ENCODE assay signal across 8 cellular contexts in the genomic region with DNA sequence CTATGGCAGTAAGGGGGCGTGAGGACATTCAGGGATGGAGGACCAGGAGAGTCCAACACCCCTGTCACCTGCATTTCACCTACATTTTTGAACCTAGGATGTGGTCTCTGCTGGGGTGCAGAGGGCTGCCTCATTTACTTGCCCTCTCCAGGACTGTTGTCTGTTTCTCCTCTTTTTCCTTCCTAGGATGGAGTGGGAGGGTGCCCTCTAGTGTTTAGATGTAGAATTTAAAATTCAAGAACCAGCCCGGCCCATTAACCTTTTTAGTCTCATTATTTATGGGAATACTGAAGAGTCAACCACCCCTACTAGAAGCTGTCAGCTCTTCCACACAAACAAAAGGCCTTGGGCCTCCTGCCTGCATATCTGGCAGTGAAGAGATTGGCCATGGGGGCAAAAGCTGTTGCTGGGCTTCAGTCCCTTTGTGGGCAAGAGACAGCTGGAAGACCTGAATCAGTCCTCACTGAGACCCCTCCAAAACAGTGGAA. TPM values are rescaled to one million over a fixed set of nuclear protein-coding genes. Genes with fewer than 3 reads are reported as not detected.
DNase-seq lines count a peak whose midpoint lies in the region; ATAC-seq, FAIRE-seq and TF ChIP-seq lines count a peak whose summit lies in the region.

No MANE protein-coding gene starts in this region.

- peak; percentile 9 for DNase-seq in stimulated activated CD4-positive, alpha-beta T cell treated with anti-CD3 and anti-CD28 coated beads, Interleukin-15, amount 100 ng/mL, for 24 hours
- DNase-seq in stimulated activated CD4-positive, alpha-beta T cell treated with anti-CD3 and anti-CD28 coated beads, Interleukin-2, amount 100 ng/mL, for 48 hours: no peak
- peak; percentile 8 for DNase-seq in NCI-H1048 (lab: John Stamatoyannopoulos, UW)
- peak; percentile 83 for DNase-seq in adipocyte (ENCODE audit: low read depth)
- DNase-seq in keratinocyte (ENCODE audit: low read depth, low spot score): no peak
- peak; percentile 61 for DNase-seq in urothelium cell line (ENCODE audit: low spot score)
- no peak for DNase-seq in aorta
- DNase-seq in amniotic stem cell (lab: John Stamatoyannopoulos, UW): no peak

- peaks cover 11% of the 10 kb centered on the region for H3K27me3 ChIP-seq in adipocyte (replicated peaks; ENCODE audit: control insufficient read depth, insufficient read depth, low read length)
- H3K27me3 ChIP-seq in keratinocyte (ENCODE audit: control insufficient read depth, extremely low read depth, insufficient read depth, low read length): no peaks in the 10 kb centered on the region
- no peaks in the 10 kb centered on the region for H3K27me3 ChIP-seq in aorta (ENCODE audit: control insufficient read depth in 1 of 2, insufficient read depth in 2 of 2, low read length in 1 of 2)

- no peaks in the 10 kb centered on the region for H3K9me1 ChIP-seq in keratinocyte (ENCODE audit: control insufficient read depth, extremely low read depth, insufficient read depth, low read length)

- peaks cover 21% of the 10 kb centered on the region for H3K79me2 ChIP-seq in keratinocyte (ENCODE audit: control insufficient read depth, insufficient read depth, low read length)

- H3K9ac ChIP-seq in adipocyte (ENCODE audit: low read length) (peak overlapping the region; percentile 8), keratinocyte (ENCODE audit: control insufficient read depth, extremely low read depth, insufficient read depth, low read length) (no peak overlapping the region)

- H3K4me3 ChIP-seq in adipocyte (ENCODE audit: low read length): no peak overlapping the region
- no peak overlapping the region for H3K4me3 ChIP-seq in keratinocyte (ENCODE audit: control insufficient read depth in 2 of 3, extremely low read depth in 1 of 3, insufficient read depth in 2 of 3, low read depth in 1 of 3, low read length in 3 of 3)
- no peak overlapping the region for H3K4me3 ChIP-seq in aorta (ENCODE audit: low read length in 2 of 2)

- no peak for ATAC-seq in aorta (ENCODE audit: low FRiP score)

- H3K36me3 ChIP-seq in adipocyte (ENCODE audit: control insufficient read depth, insufficient read depth, low read length, severe bottlenecking) (no peaks in the 10 kb centered on the region), keratinocyte (ENCODE audit: control insufficient read depth in 2 of 2, extremely low read depth in 1 of 2, insufficient read depth in 2 of 2, low read length in 2 of 2) (no peaks in the 10 kb centered on the region), aorta (ENCODE audit: control insufficient read depth in 1 of 2, insufficient read depth in 2 of 2, low read length in 1 of 2) (no peaks in the 10 kb centered on the region)

- 46 to 52% methylated on average over 2 of the region's 2 CpGs for WGBS in aorta, 2 donors

- H2AFZ ChIP-seq in keratinocyte (ENCODE audit: control insufficient read depth, low read length): no peak overlapping the region

- TF ChIP-seq CTCF in keratinocyte (optimal IDR thresholded peaks at IDR 0.05 in 1 of 3, IDR thresholded peaks at IDR 0.05 in 1 of 3, conservative IDR thresholded peaks at IDR 0.05 in 1 of 3; ENCODE audit: extremely low read depth in 1 of 3, insufficient read depth in 2 of 3, low read length in 3 of 3): peak; percentile 52 to 71 (median 66)

- no peak overlapping the region for H3K27ac ChIP-seq in keratinocyte (ENCODE audit: control insufficient read depth, insufficient read depth, low read length)
- H3K27ac ChIP-seq in aorta (ENCODE audit: low read depth in 1 of 2, low read length in 2 of 2): no peak overlapping the region

- H3K4me2 ChIP-seq in keratinocyte (ENCODE audit: control insufficient read depth, extremely low read depth, insufficient read depth, low read depth, low read length): no peak overlapping the region

- H3K4me1 ChIP-seq in adipocyte (ENCODE audit: control insufficient read depth, insufficient read depth, low read length): peaks cover 58% of the 10 kb centered on the region
- H3K4me1 ChIP-seq in keratinocyte (ENCODE audit: control insufficient read depth, extremely low read depth, insufficient read depth, low read length): peaks cover 25% of the 10 kb centered on the region
- no peaks in the 10 kb centered on the region for H3K4me1 ChIP-seq in aorta (ENCODE audit: control insufficient read depth in 1 of 2, insufficient read depth in 2 of 2, low read length in 2 of 2)

- H4K20me1 ChIP-seq in keratinocyte (ENCODE audit: control insufficient read depth, extremely low read depth, insufficient read depth, low read length): no peaks in the 10 kb centered on the region

- H3K9me3 ChIP-seq in adipocyte (ENCODE audit: control insufficient read depth, low read length) (no peaks in the 10 kb centered on the region), keratinocyte (ENCODE audit: control insufficient read depth, low read depth, low read length) (no peaks in the 10 kb centered on the region), aorta (ENCODE audit: control insufficient read depth, low read length) (no peaks in the 10 kb centered on the region)

- intact Hi-C loops in aorta (cut with DNase I): no loop called here

- dilution Hi-C loops in keratinocyte (cut with MboI; ENCODE audit: extremely low pct_ligation_motif_present, low sequenced_read_pairs): no loop called here

- FAIRE-seq in keratinocyte (lab: Jason Lieb, UNC) (peak; percentile 5), urothelium cell line (lab: Jason Lieb, UNC) (no peak)

RNA-seq across cellular contexts. Expression of a gene that starts 2.5 kb away (rescaled TPM):
- 29.0 to 39.6 TPM (median 33.9 TPM) in 3 replicates for polyA plus RNA-seq in keratinocyte
- 25.9 TPM for polyA plus RNA-seq in keratinocyte (2011; ENCODE audit: low read depth)
- 25.5 and 26.6 TPM in 2 replicates for polyA plus RNA-seq in keratinocyte (2011; cell fraction: cytosol; rRNA removed)
- 57.2 and 70.3 TPM in 2 replicates for polyA plus RNA-seq in keratinocyte (2011; cell fraction: nucleus; rRNA removed)
- polyA plus RNA-seq in keratinocyte (2012; ENCODE audit: low replicate concordance): 31.2 and 36.8 TPM in 2 replicates
- 32.4 to 42.2 TPM (median 41.6 TPM) in 3 replicates for polyA minus RNA-seq in keratinocyte
- 29.2 TPM for polyA minus RNA-seq in keratinocyte (2011; cell fraction: cytosol; rRNA and poly(A)+ RNA removed)
- polyA minus RNA-seq in keratinocyte (2011; cell fraction: nucleus; rRNA and poly(A)+ RNA removed): 18.5 and 20.1 TPM in 2 replicates
- total RNA-seq in aorta: 10 to 100 TPM; 34.7 to 58.1 TPM
- polyA plus RNA-seq in aorta: 10 to 100 TPM; 35.7 to 72.4 TPM

RNA-seq across cellular contexts. Expression of a gene that starts 7.7 kb away (rescaled TPM):
- polyA plus RNA-seq in keratinocyte: 0.14 to 0.35 TPM (median 0.18 TPM) in 3 replicates
- polyA plus RNA-seq in keratinocyte (2011; ENCODE audit: low read depth): not detected
- polyA plus RNA-seq in keratinocyte (2011; cell fraction: cytosol; rRNA removed): 0.19 and 0.27 TPM in 2 replicates
- 0.11 and 0.15 TPM in 2 replicates for polyA plus RNA-seq in keratinocyte (2011; cell fraction: nucleus; rRNA removed)
- 0.21 TPM in 1 of 2 replicates, not detected in the other for polyA plus RNA-seq in keratinocyte (2012; ENCODE audit: low replicate concordance)
- 0.13 to 0.33 TPM (median 0.19 TPM) in 3 replicates for polyA minus RNA-seq in keratinocyte
- polyA minus RNA-seq in keratinocyte (2011; cell fraction: cytosol; rRNA and poly(A)+ RNA removed): not detected
- not detected in 2 replicates for polyA minus RNA-seq in keratinocyte (2011; cell fraction: nucleus; rRNA and poly(A)+ RNA removed)
- total RNA-seq in aorta: 1 to 10 TPM; 1.0 to 2.5 TPM
- polyA plus RNA-seq in aorta: 10 to 100 TPM in 1 of 2 donors, not detected in 1; 13.5 TPM

RNA-seq across cellular contexts. Expression of a gene that starts 26.7 kb away (rescaled TPM):
- not detected in 3 replicates for polyA plus RNA-seq in keratinocyte
- polyA plus RNA-seq in keratinocyte (2011; ENCODE audit: low read depth): not detected
- not detected in 2 replicates for polyA plus RNA-seq in keratinocyte (2011; cell fraction: cytosol; rRNA removed)
- not detected in 2 replicates for polyA plus RNA-seq in keratinocyte (2011; cell fraction: nucleus; rRNA removed)
- polyA plus RNA-seq in keratinocyte (2012; ENCODE audit: low replicate concordance): 0.04 and 0.07 TPM in 2 replicates
- not detected in 3 replicates for polyA minus RNA-seq in keratinocyte
- polyA minus RNA-seq in keratinocyte (2011; cell fraction: cytosol; rRNA and poly(A)+ RNA removed): not detected
- not detected in 2 replicates for polyA minus RNA-seq in keratinocyte (2011; cell fraction: nucleus; rRNA and poly(A)+ RNA removed)
- not detected for total RNA-seq in aorta
- not detected for polyA plus RNA-seq in aorta

RNA-seq across cellular contexts. Expression of a gene that starts 30.7 kb away (rescaled TPM):
- polyA plus RNA-seq in keratinocyte: 0.06 to 0.26 TPM (median 0.20 TPM) in 3 replicates
- polyA plus RNA-seq in keratinocyte (2011; ENCODE audit: low read depth): 0.20 TPM
- 0.06 and 0.13 TPM in 2 replicates for polyA plus RNA-seq in keratinocyte (2011; cell fraction: cytosol; rRNA removed)
- 0.70 and 1.1 TPM in 2 replicates for polyA plus RNA-seq in keratinocyte (2011; cell fraction: nucleus; rRNA removed)
- polyA plus RNA-seq in keratinocyte (2012; ENCODE audit: low replicate concordance): 0.16 and 0.62 TPM in 2 replicates
- polyA minus RNA-seq in keratinocyte: 0.36 to 0.79 TPM in 2 of 3 replicates, not detected in the other
- not detected for polyA minus RNA-seq in keratinocyte (2011; cell fraction: cytosol; rRNA and poly(A)+ RNA removed)
- polyA minus RNA-seq in keratinocyte (2011; cell fraction: nucleus; rRNA and poly(A)+ RNA removed): 0.42 TPM in 1 of 2 replicates, not detected in the other
- 1 to 10 TPM; 1.9 to 3.1 TPM for total RNA-seq in aorta
- 1 to 10 TPM; 4.0 to 9.3 TPM for polyA plus RNA-seq in aorta

RNA-seq across cellular contexts. Expression of a gene that starts 33.8 kb away (rescaled TPM):
- not detected in 3 replicates for polyA plus RNA-seq in keratinocyte
- polyA plus RNA-seq in keratinocyte (2011; ENCODE audit: low read depth): not detected
- polyA plus RNA-seq in keratinocyte (2011; cell fraction: cytosol; rRNA removed): not detected in 2 replicates
- not detected in 2 replicates for polyA plus RNA-seq in keratinocyte (2011; cell fraction: nucleus; rRNA removed)
- not detected in 2 replicates for polyA plus RNA-seq in keratinocyte (2012; ENCODE audit: low replicate concordance)
- not detected in 3 replicates for polyA minus RNA-seq in keratinocyte
- polyA minus RNA-seq in keratinocyte (2011; cell fraction: cytosol; rRNA and poly(A)+ RNA removed): not detected
- not detected in 2 replicates for polyA minus RNA-seq in keratinocyte (2011; cell fraction: nucleus; rRNA and poly(A)+ RNA removed)
- total RNA-seq in aorta: 1 to 10 TPM in 1 of 2 donors, under 1 TPM in 1; 0.75 to 1.5 TPM
- 10 to 100 TPM in 1 of 2 donors, under 1 TPM in 1; 0.75 to 30.2 TPM for polyA plus RNA-seq in aorta

Comparison
In these comparisons a context has a peak if more than half of its experiments do, and no peak if none do; other contexts are left out.
1. DNase-seq: peak in stimulated activated CD4-positive, alpha-beta T cell treated with anti-CD3 and anti-CD28 coated beads, Interleukin-15, amount 100 ng/mL, for 24 hours (single experiment), NCI-H1048 (single experiment), adipocyte (single experiment) and urothelium cell line (single experiment); none in stimulated activated CD4-positive, alpha-beta T cell treated with anti-CD3 and anti-CD28 coated beads, Interleukin-2, amount 100 ng/mL, for 48 hours (0 of 2), keratinocyte (single experiment), aorta (0 of 2) and amniotic stem cell (single experiment).